In the genomic region with DNA sequence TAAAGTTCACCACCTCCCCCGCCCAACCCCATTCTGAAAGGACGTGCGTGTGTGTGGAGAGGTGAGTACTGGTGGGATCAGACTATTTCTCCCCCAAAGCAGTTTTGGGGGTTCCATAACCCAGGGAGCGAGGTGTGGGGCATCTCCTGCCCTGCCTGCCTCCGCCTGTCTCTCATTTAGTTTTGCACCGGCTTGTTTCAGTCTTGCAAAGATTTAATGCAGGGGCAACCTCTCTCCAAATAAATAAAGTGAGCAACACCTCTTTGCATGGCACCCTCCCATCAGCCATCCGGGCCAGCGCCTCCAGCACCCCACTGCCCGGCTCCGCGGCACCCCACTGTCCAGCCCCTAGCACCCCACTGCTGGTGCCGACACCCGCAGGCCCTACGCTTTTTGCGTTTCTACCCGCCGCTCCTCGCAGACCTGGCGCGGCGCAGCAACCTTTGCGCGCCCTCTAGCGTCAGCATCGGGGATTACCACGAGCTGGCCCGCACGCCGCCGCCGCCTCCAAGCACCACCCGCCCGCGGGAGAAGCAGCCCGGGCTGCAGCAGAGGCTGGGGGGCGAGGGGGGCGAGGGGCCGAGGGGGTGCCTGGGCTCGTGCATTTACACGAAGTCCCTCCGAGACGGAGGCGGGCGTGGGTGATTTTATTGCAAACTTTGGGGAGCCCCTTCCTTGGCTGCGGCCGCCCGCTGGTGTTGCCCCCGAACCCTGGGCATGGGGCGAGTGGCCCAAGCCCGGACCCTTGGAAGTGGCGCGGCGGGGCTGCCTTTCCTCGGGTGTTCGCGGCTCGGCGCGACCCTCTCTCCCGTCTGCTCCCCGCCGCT, we compare ENCODE assay signal across 8 cellular contexts. TPM values are rescaled to one million over a fixed set of nuclear protein-coding genes. Genes with fewer than 3 reads are reported as not detected.
DNase-seq lines count a peak whose midpoint lies in the region; ATAC-seq, FAIRE-seq and TF ChIP-seq lines count a peak whose summit lies in the region.

No MANE protein-coding gene starts in this region.

- H3K36me3 ChIP-seq in rectal smooth muscle tissue (ENCODE audit: control insufficient read depth, insufficient read depth, low read length) (no peaks in the 10 kb centered on the region), vagina (no peaks in the 10 kb centered on the region)

- H3K9ac ChIP-seq in rectal smooth muscle tissue (ENCODE audit: low read length), result no peak overlapping the region

- H3K4me1 ChIP-seq in rectal smooth muscle tissue (ENCODE audit: control insufficient read depth, insufficient read depth, low read length), result no peaks in the 10 kb centered on the region
- H3K4me1 ChIP-seq in vagina, result peaks cover 10% of the 10 kb centered on the region

- CTCF ChIA-PET in T-cell (lab: Charles Lee), result interaction anchor here (0.6 to 0.9 kb wide), 6 partner anchors 21 to 521 kb away, joined by 3 to 7 read pairs (median 4); no protein-coding TSS in a partner anchor

- POLR2A ChIA-PET in T-cell (lab: Charles Lee), result no interaction called here

- peak; percentile 80 for ATAC-seq in GM19023 (IDR thresholded peaks at IDR 0.05; ENCODE audit: unreplicated experiment)
- ATAC-seq in T-cell (replicated peaks in 1 of 4), result peak; percentile 90 to 96 (median 92)
- peak; percentile 79 for ATAC-seq in activated naive CD8-positive, alpha-beta T cell treated with anti-CD3 and anti-CD28 coated beads, Interleukin-2, amount 50 U/mL, for 24 hours
- peak; percentile 79 for ATAC-seq in left ventricle myocardium superior

- peak overlapping the region; percentile 63 to 74 (median 67) for H3K4me3 Mint-ChIP-seq in T-cell
- peak overlapping the region; percentile 48 for H3K4me3 Mint-ChIP-seq in activated naive CD8-positive, alpha-beta T cell treated with anti-CD3 and anti-CD28 coated beads, Interleukin-2, amount 50 U/mL, for 24 hours

- no peak overlapping the region for H3K27ac ChIP-seq in rectal smooth muscle tissue (ENCODE audit: low read depth, low read length)
- H3K27ac ChIP-seq in vagina, result no peak overlapping the region

- peaks cover 18% of the 10 kb centered on the region for H3K27me3 ChIP-seq in rectal smooth muscle tissue (ENCODE audit: control insufficient read depth, insufficient read depth, low read length)
- H3K27me3 ChIP-seq in vagina, result no peaks in the 10 kb centered on the region

- peaks cover 75 to 79% of the 10 kb centered on the region in 2 donors for H3K27me3 Mint-ChIP-seq in T-cell
- peaks cover 57% of the 10 kb centered on the region for H3K27me3 Mint-ChIP-seq in activated naive CD8-positive, alpha-beta T cell treated with anti-CD3 and anti-CD28 coated beads, Interleukin-2, amount 50 U/mL, for 24 hours

- peaks cover 7 to 12% (median 10%) of the 10 kb centered on the region in 3 donors for H3K4me1 Mint-ChIP-seq in T-cell
- peaks cover 3% of the 10 kb centered on the region for H3K4me1 Mint-ChIP-seq in activated naive CD8-positive, alpha-beta T cell treated with anti-CD3 and anti-CD28 coated beads, Interleukin-2, amount 50 U/mL, for 24 hours

- intact Hi-C loops in left ventricle myocardium superior (cut with micrococcal nuclease) (no loop called here), vagina (cut with DNase I) (no loop called here)

- no peaks in the 10 kb centered on the region for H3K9me3 Mint-ChIP-seq in T-cell
- H3K9me3 Mint-ChIP-seq in activated naive CD8-positive, alpha-beta T cell treated with anti-CD3 and anti-CD28 coated beads, Interleukin-2, amount 50 U/mL, for 24 hours, result no peaks in the 10 kb centered on the region

- peak overlapping the region; percentile 58 for H3K4me3 ChIP-seq in rectal smooth muscle tissue (ENCODE audit: low read length)
- H3K4me3 ChIP-seq in vagina, result peak overlapping the region; percentile 15 to 44

- no peaks in the 10 kb centered on the region for H3K9me3 ChIP-seq in vagina

- TF ChIP-seq POLR2A in vagina (IDR thresholded peaks at IDR 0.05), result no peak

- DNase-seq in AG09319 (ENCODE audit: extremely low read depth, low read depth) (no peak), HTR-8/SVneo (ENCODE audit: insufficient read length, low spot score) (peak; percentile 53), T-cell (peak; percentile 46 to 79 (median 69)), left ventricle myocardium superior (peak; percentile 74), vagina (ENCODE audit: extremely low spot score in 2 of 2) (no peak)
- DNase-seq in activated naive CD8-positive, alpha-beta T cell treated with anti-CD3 and anti-CD28 coated beads, Interleukin-2, amount 50 U/mL, for 24 hours, result peak; percentile 82

- TF ChIP-seq CTCF in AG09319 (IDR thresholded peaks at IDR 0.05; ENCODE audit: low read depth, low read length) (peak; percentile 76), vagina (IDR thresholded peaks at IDR 0.05) (peak; percentile 21 to 80 (median 56))

- H3K36me3 Mint-ChIP-seq in T-cell, result no peaks in the 10 kb centered on the region
- H3K36me3 Mint-ChIP-seq in activated naive CD8-positive, alpha-beta T cell treated with anti-CD3 and anti-CD28 coated beads, Interleukin-2, amount 50 U/mL, for 24 hours (ENCODE audit: low read depth), result no peaks in the 10 kb centered on the region

- FAIRE-seq in HTR-8/SVneo (lab: Jason Lieb, UNC), result peak; percentile 64

- no peak overlapping the region for H3K27ac Mint-ChIP-seq in T-cell
- H3K27ac Mint-ChIP-seq in activated naive CD8-positive, alpha-beta T cell treated with anti-CD3 and anti-CD28 coated beads, Interleukin-2, amount 50 U/mL, for 24 hours, result no peak overlapping the region

RNA-seq across cellular contexts. Expression of gene VRK1, which starts 55.8 kb away (rescaled TPM):
- 10 to 100 TPM; 24.4 to 34.5 (median 29.4) TPM for total RNA-seq in T-cell
- 6.8 TPM for total RNA-seq in left ventricle myocardium superior
- total RNA-seq in vagina, result 10.1 TPM

Comparison
In these comparisons a context has a peak if more than half of its experiments do, and no peak if none do; other contexts are left out.
1. DNase-seq: peak in HTR-8/SVneo (single experiment), T-cell (34 of 34), activated naive CD8-positive, alpha-beta T cell treated with anti-CD3 and anti-CD28 coated beads, Interleukin-2, amount 50 U/mL, for 24 hours (single experiment) and left ventricle myocardium superior (single experiment); none in AG09319 (single experiment) and vagina (0 of 2).
2. Peak in every context shown above with its lines, with median percentiles within 50 percentile points of each other: ATAC-seq.